Comparison of ENCODE assay signal across 21 cellular contexts in the genomic region with DNA sequence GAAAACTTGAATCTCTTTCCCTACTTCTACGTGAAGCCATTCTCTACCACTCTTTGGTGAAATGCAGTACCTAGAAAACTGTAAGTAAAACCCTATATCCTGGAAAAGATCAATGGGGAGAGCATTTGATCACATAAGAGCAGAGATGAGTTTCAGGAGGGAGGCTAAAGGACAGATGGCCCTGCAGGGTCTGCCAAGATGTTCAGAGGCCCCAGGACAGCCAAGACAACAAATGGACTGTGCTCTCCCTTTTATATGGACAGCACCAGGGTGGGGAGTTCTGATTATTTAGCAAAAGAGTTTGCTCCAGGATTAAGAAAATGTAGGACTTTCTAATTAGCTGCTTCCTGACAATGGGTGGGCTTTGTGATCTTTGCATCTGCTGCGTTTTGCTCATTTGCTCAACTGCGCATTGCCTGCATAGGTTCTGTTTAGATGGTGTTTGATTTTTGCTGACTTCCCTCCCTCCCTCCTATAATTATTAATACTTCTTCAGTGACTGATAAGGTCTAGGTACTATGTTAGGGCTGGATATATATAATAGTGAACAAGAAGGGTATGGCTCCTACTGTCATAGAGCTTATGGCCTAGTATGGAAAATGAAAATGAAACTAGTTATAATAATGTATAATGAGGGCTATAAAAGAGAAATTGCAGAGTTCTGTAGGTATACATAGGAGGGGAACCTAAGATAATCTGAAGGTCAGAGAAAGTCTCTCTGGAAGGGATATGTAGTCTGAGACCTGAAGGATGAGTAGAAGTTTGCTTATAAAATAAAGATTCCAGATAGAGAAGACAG.
A peak's percentile ranks its signal among the peaks of the same experiment; 100 is the strongest.
DNase-seq lines count a peak whose midpoint lies in the region; ATAC-seq and TF ChIP-seq lines count a peak whose summit lies in the region.
"Had no signal": no experiment of that assay in that cellular context is flagged by ENCODE, and none has a peak within 500 bp of the region (broad histone marks: within the 10 kb centered on the region; RNA-seq: fewer than 3 reads in every experiment).

No MANE protein-coding gene starts in this region.

- no peaks in the 10 kb centered on the region for H3K36me3 Mint-ChIP-seq in activated CD4-positive, alpha-beta T cell treated with anti-CD3 and anti-CD28 coated beads for 36 hours (ENCODE audit: low read depth)
- peaks cover 23% of the 10 kb centered on the region for H3K36me3 Mint-ChIP-seq in natural killer cell treated with Interleukin-12 subunit alpha and Interleukin-12 subunit beta and Interleukin-15 and Interleukin-18, amount 100 ng/mL, for 72 hours
- H3K36me3 Mint-ChIP-seq: brain had no signal

- H3K4me1 Mint-ChIP-seq in activated CD4-positive, alpha-beta T cell treated with anti-CD3 and anti-CD28 coated beads for 36 hours = peaks cover 10% of the 10 kb centered on the region
- H3K4me1 Mint-ChIP-seq in natural killer cell treated with Interleukin-12 subunit alpha and Interleukin-12 subunit beta and Interleukin-15 and Interleukin-18, amount 100 ng/mL, for 72 hours (ENCODE audit: low read depth in 2 of 2) = peaks cover 11 to 13% of the 10 kb centered on the region in 2 donors
- H3K4me1 Mint-ChIP-seq: brain had no signal

- H3K27me3 Mint-ChIP-seq in activated CD4-positive, alpha-beta T cell treated with anti-CD3 and anti-CD28 coated beads for 36 hours = peaks cover 4% of the 10 kb centered on the region
- H3K27me3 Mint-ChIP-seq in natural killer cell treated with Interleukin-12 subunit alpha and Interleukin-12 subunit beta and Interleukin-15 and Interleukin-18, amount 100 ng/mL, for 72 hours = no peaks in the 10 kb centered on the region
- H3K27me3 Mint-ChIP-seq: brain had no signal

- TF ChIP-seq CTCF in upper lobe of left lung (IDR thresholded peaks at IDR 0.05) = no peak

- ATAC-seq in activated CD4-positive, alpha-beta T cell treated with anti-CD3 and anti-CD28 coated beads for 36 hours = peak; percentile 55
- peak; percentile 48 for ATAC-seq in HG03097 (IDR thresholded peaks at IDR 0.05; ENCODE audit: low FRiP score, unreplicated experiment)
- peak; percentile 59 to 75 for ATAC-seq in natural killer cell treated with Interleukin-12 subunit alpha and Interleukin-12 subunit beta and Interleukin-15 and Interleukin-18, amount 100 ng/mL, for 72 hours
- no peak for ATAC-seq in upper lobe of left lung (ENCODE audit: low FRiP score in 2 of 2)
- ATAC-seq in GM18502 (IDR thresholded peaks at IDR 0.05; ENCODE audit: poor library complexity, unreplicated experiment) = no peak
- ATAC-seq: A549, HepG2, lower lobe of right lung had no signal

- H3K9me3 Mint-ChIP-seq in activated CD4-positive, alpha-beta T cell treated with anti-CD3 and anti-CD28 coated beads for 36 hours (ENCODE audit: low read depth) = no peaks in the 10 kb centered on the region
- H3K9me3 Mint-ChIP-seq in natural killer cell treated with Interleukin-12 subunit alpha and Interleukin-12 subunit beta and Interleukin-15 and Interleukin-18, amount 100 ng/mL, for 72 hours = peaks cover 3% of the 10 kb centered on the region

- DNase-seq in activated CD4-positive, alpha-beta T cell treated with anti-CD3 and anti-CD28 coated beads for 36 hours = no peak
- no peak for DNase-seq in activated CD4-positive, alpha-beta T cell treated with anti-CD3 and anti-CD28 coated beads, Interleukin-2, amount 50 U/mL, for 48 hours
- DNase-seq in cerebellar cortex (ENCODE audit: low spot score) = peak; percentile 79
- no peak for DNase-seq in natural killer cell treated with Interleukin-12 subunit alpha and Interleukin-12 subunit beta and Interleukin-15 and Interleukin-18, amount 100 ng/mL, for 72 hours (ENCODE audit: low spot score)
- no peak for DNase-seq in upper lobe of left lung
- no peak for DNase-seq in GF-D8 (lab: John Stamatoyannopoulos, UW)
- DNase-seq: activated CD4-positive, alpha-beta T cell treated with anti-CD3 and anti-CD28 coated beads for 48 hours; COR-L47; lower lobe of right lung; NCI-H1048; NCI-H2171; NK-92 treated with Interleukin-12 subunit alpha and Interleukin-12 subunit beta, amount 100 ng/mL, for 24 hours; stimulated activated CD4-positive, alpha-beta T cell treated with anti-CD3 and anti-CD28 coated beads, Interleukin-2, amount 100 ng/mL, for 24 hours had no signal

- no peaks in the 10 kb centered on the region for H3K27me3 ChIP-seq in upper lobe of left lung
- H3K27me3 ChIP-seq: right atrium auricular region had no signal

- H3K4me3 Mint-ChIP-seq in activated CD4-positive, alpha-beta T cell treated with anti-CD3 and anti-CD28 coated beads for 36 hours = no peak overlapping the region
- peak overlapping the region; percentile 42 for H3K4me3 Mint-ChIP-seq in natural killer cell treated with Interleukin-12 subunit alpha and Interleukin-12 subunit beta and Interleukin-15 and Interleukin-18, amount 100 ng/mL, for 72 hours
- H3K4me3 Mint-ChIP-seq: brain, neural crest cell had no signal

- WGBS in upper lobe of left lung, 2 donors = 93 to 100% methylated on average over 3 of the region's 3 CpGs

- CTCF ChIA-PET in activated CD4-positive, alpha-beta T cell treated with anti-CD3 and anti-CD28 coated beads for 36 hours (lab: Charles Lee) = no interaction called here

- no peak overlapping the region for H3K27ac ChIP-seq in upper lobe of left lung
- H3K27ac ChIP-seq: A549, lower lobe of right lung, right atrium auricular region, thoracic aorta had no signal

- peaks cover 0 to 5% (median 0%) of the 10 kb centered on the region in 4 donors for H3K4me1 ChIP-seq in upper lobe of left lung
- H3K4me1 ChIP-seq: A549, lower lobe of right lung, right atrium auricular region had no signal

- POLR2A ChIA-PET in activated CD4-positive, alpha-beta T cell treated with anti-CD3 and anti-CD28 coated beads for 36 hours (lab: Charles Lee) = no interaction called here

- no peaks in the 10 kb centered on the region for H3K36me3 ChIP-seq in upper lobe of left lung
- H3K36me3 ChIP-seq: lower lobe of right lung, right atrium auricular region, thoracic aorta had no signal

- no peaks in the 10 kb centered on the region for H3K9me3 ChIP-seq in upper lobe of left lung
- H3K9me3 ChIP-seq: A549, lower lobe of right lung, right atrium auricular region, thoracic aorta had no signal

- no peak for TF ChIP-seq EP300 in upper lobe of left lung (IDR thresholded peaks at IDR 0.05)

- no peak for TF ChIP-seq POLR2A in upper lobe of left lung (IDR thresholded peaks at IDR 0.05)

- H3K27ac Mint-ChIP-seq in activated CD4-positive, alpha-beta T cell treated with anti-CD3 and anti-CD28 coated beads for 36 hours = peak overlapping the region; percentile 1
- peak overlapping the region; percentile 11 to 82 for H3K27ac Mint-ChIP-seq in natural killer cell treated with Interleukin-12 subunit alpha and Interleukin-12 subunit beta and Interleukin-15 and Interleukin-18, amount 100 ng/mL, for 72 hours
- H3K27ac Mint-ChIP-seq: brain had no signal

- intact Hi-C loops in activated CD4-positive, alpha-beta T cell treated with anti-CD3 and anti-CD28 coated beads for 36 hours (cut with DNase I, micrococcal nuclease) = no loop called here

- no peak overlapping the region for H3K4me3 ChIP-seq in upper lobe of left lung
- H3K4me3 ChIP-seq: A549, lower lobe of right lung, right atrium auricular region, thoracic aorta had no signal

Comparison
In these comparisons a context has a peak if more than half of its experiments do, and no peak if none do; other contexts are left out.
1. ATAC-seq: peak in activated CD4-positive, alpha-beta T cell treated with anti-CD3 and anti-CD28 coated beads for 36 hours (single experiment), HG03097 (single experiment) and natural killer cell treated with Interleukin-12 subunit alpha and Interleukin-12 subunit beta and Interleukin-15 and Interleukin-18, amount 100 ng/mL, for 72 hours (2 of 2); none in upper lobe of left lung (0 of 2) and GM18502 (single experiment).